In the genomic region with DNA sequence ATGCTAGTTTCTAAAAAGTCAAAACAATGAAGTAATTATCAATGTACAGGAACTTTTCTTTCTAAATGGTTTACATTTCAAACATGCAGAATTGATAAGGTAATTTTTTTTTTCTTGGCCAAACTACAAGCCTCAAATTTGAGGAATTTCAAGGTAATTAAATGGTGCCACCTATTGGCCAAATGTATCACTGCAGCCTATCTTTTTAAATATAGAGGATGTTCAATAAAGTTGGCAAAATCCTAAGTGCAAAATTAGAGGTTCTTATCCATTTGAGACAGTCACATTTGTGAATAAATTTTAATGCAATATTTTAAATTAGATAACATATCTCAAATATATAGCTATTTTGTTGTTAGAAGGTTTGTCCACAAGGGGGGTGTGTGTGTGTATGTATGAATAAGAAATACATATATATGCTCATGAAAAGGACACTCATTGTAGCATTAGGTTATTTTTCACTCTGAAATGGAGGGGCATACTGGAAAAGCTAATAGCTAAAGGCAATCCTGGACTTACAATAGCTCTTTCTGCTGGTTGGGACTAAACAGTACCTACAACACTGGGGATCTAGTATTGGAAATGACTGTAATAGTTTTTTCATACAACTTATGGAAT, we compare ENCODE assay signal across 9 cellular contexts. TPM values are rescaled to one million over a fixed set of nuclear protein-coding genes. Genes with fewer than 3 reads are reported as not detected.
DNase-seq lines count a peak whose midpoint lies in the region; ATAC-seq and TF ChIP-seq lines count a peak whose summit lies in the region.
"Had no signal": no experiment of that assay in that cellular context is flagged by ENCODE, and none has a peak within 500 bp of the region (broad histone marks: within the 10 kb centered on the region; RNA-seq: fewer than 3 reads in every experiment).

No MANE protein-coding gene starts in this region.

- H3K4me3 Mint-ChIP-seq in activated CD4-positive, alpha-beta T cell treated with anti-CD3 and anti-CD28 coated beads for 36 hours: no peak overlapping the region
- H3K4me3 Mint-ChIP-seq: activated naive CD8-positive, alpha-beta T cell had no signal

- peak; percentile 85 to 91 (median 89) for TF ChIP-seq CTCF in prostate gland (IDR thresholded peaks at IDR 0.05)

- H3K9me3 Mint-ChIP-seq in activated CD4-positive, alpha-beta T cell treated with anti-CD3 and anti-CD28 coated beads for 36 hours (ENCODE audit: low read depth): no peaks in the 10 kb centered on the region

- H3K9me3 ChIP-seq in prostate gland: no peaks in the 10 kb centered on the region

- no peaks in the 10 kb centered on the region for H3K27me3 Mint-ChIP-seq in activated CD4-positive, alpha-beta T cell treated with anti-CD3 and anti-CD28 coated beads for 36 hours

- ATAC-seq in activated CD4-positive, alpha-beta T cell treated with anti-CD3 and anti-CD28 coated beads for 36 hours: no peak
- ATAC-seq in GM21737 (IDR thresholded peaks at IDR 0.05; ENCODE audit: unreplicated experiment): no peak
- ATAC-seq in HG03108 (IDR thresholded peaks at IDR 0.05; ENCODE audit: unreplicated experiment): no peak

- DNase-seq in activated CD4-positive, alpha-beta T cell treated with anti-CD3 and anti-CD28 coated beads for 36 hours: peak; percentile 15
- no peak for DNase-seq in activated CD4-positive, alpha-beta T cell treated with anti-CD3 and anti-CD28 coated beads, Interleukin-2, amount 50 U/mL, for 4 hours
- DNase-seq in HT1080 (ENCODE audit: low read depth) (peak; percentile 24), SK-MEL-5 (ENCODE audit: low read depth, low spot score) (peak; percentile 40), fibroblast of peridontal ligament (ENCODE audit: extremely low read depth) (peak; percentile 70), prostate gland (ENCODE audit: low spot score) (peak; percentile 28)

- H3K27ac Mint-ChIP-seq in activated CD4-positive, alpha-beta T cell treated with anti-CD3 and anti-CD28 coated beads for 36 hours: no peak overlapping the region
- H3K27ac Mint-ChIP-seq: activated naive CD8-positive, alpha-beta T cell had no signal

- peaks cover 3% of the 10 kb centered on the region for H3K36me3 Mint-ChIP-seq in activated CD4-positive, alpha-beta T cell treated with anti-CD3 and anti-CD28 coated beads for 36 hours (ENCODE audit: low read depth)
- H3K36me3 Mint-ChIP-seq: activated naive CD8-positive, alpha-beta T cell had no signal

- H3K4me3 ChIP-seq in prostate gland: no peak overlapping the region

- CTCF ChIA-PET in activated CD4-positive, alpha-beta T cell treated with anti-CD3 and anti-CD28 coated beads for 36 hours (lab: Charles Lee): interaction anchor here (0.7 to 5.1 kb wide), 16 partner anchors 8 to 1718 kb away, joined by 3 to 59 read pairs (median 3); partner anchors contain the start of gene MMADHC

- POLR2A ChIA-PET in activated CD4-positive, alpha-beta T cell treated with anti-CD3 and anti-CD28 coated beads for 36 hours (lab: Charles Lee): interaction anchor here (0.7 kb wide), 1 partner anchor 185 kb away, joined by 4 read pairs; no protein-coding TSS in a partner anchor

- intact Hi-C loops in activated CD4-positive, alpha-beta T cell treated with anti-CD3 and anti-CD28 coated beads for 36 hours (cut with DNase I, micrococcal nuclease): loop anchor here (1.0 to 10.0 kb wide), 7 partner anchors 127 to 1624 kb away; no protein-coding TSS in a partner anchor
- intact Hi-C loops in prostate gland (cut with DNase I): loop anchor here (5.0 kb wide), 1 partner anchor 544 kb away; no protein-coding TSS in a partner anchor

- no peaks in the 10 kb centered on the region for H3K27me3 ChIP-seq in prostate gland (replicated peaks; ENCODE audit: insufficient read depth)

- H3K4me1 ChIP-seq in prostate gland (replicated peaks): no peaks in the 10 kb centered on the region

- no peaks in the 10 kb centered on the region for H3K4me1 Mint-ChIP-seq in activated CD4-positive, alpha-beta T cell treated with anti-CD3 and anti-CD28 coated beads for 36 hours

- no peak for TF ChIP-seq POLR2A in prostate gland (IDR thresholded peaks at IDR 0.05)

- no peak overlapping the region for H3K27ac ChIP-seq in prostate gland

- in situ Hi-C loops in SK-MEL-5 (cut with HindIII; ENCODE audit: low pct_unique_long_range_greater_than_20kb, low sequenced_read_pairs): no loop called here

- H3K36me3 ChIP-seq in prostate gland: no peaks in the 10 kb centered on the region

RNA-seq across cellular contexts. Expression of gene MMADHC, which starts 26.2 kb away (rescaled TPM):
- 100 to 1,000 TPM in 1 of 2 experiments, 10 to 100 TPM in 1; 94.7 to 136 TPM for total RNA-seq in activated CD4-positive, alpha-beta T cell treated with anti-CD3 and anti-CD28 coated beads for 36 hours
- 148 and 170 TPM in 2 replicates for total RNA-seq in HT1080 (2014; rRNA removed; shearing (Covaris generic))
- 185 and 189 TPM in 2 replicates for polyA plus RNA-seq in HT1080 (2015; cell fraction: cytosol; rRNA removed)
- polyA plus RNA-seq in HT1080 (2015; cell fraction: nucleus; rRNA removed): 114 TPM in 2 replicates
- total RNA-seq in SK-MEL-5 (2014; rRNA removed; shearing (Covaris generic)): 131 and 155 TPM in 2 replicates
- polyA plus RNA-seq in SK-MEL-5 (2015; cell fraction: cytosol; rRNA removed): 68.5 and 70.2 TPM in 2 replicates
- polyA plus RNA-seq in SK-MEL-5 (2015; cell fraction: nucleus; rRNA removed): 35.5 and 44.9 TPM in 2 replicates
- total RNA-seq in prostate gland: 100 to 1,000 TPM in 1 of 2 donors, 10 to 100 TPM in 1; 63.7 to 121 TPM

Comparison
In these comparisons a context has a peak if more than half of its experiments do, and no peak if none do; other contexts are left out.
1. DNase-seq: peak in activated CD4-positive, alpha-beta T cell treated with anti-CD3 and anti-CD28 coated beads for 36 hours (single experiment), HT1080 (single experiment), SK-MEL-5 (single experiment), fibroblast of peridontal ligament (single experiment) and prostate gland (single experiment); none in activated CD4-positive, alpha-beta T cell treated with anti-CD3 and anti-CD28 coated beads, Interleukin-2, amount 50 U/mL, for 4 hours (0 of 2).